ENCODE assay signal across 14 cellular contexts in the genomic region with DNA sequence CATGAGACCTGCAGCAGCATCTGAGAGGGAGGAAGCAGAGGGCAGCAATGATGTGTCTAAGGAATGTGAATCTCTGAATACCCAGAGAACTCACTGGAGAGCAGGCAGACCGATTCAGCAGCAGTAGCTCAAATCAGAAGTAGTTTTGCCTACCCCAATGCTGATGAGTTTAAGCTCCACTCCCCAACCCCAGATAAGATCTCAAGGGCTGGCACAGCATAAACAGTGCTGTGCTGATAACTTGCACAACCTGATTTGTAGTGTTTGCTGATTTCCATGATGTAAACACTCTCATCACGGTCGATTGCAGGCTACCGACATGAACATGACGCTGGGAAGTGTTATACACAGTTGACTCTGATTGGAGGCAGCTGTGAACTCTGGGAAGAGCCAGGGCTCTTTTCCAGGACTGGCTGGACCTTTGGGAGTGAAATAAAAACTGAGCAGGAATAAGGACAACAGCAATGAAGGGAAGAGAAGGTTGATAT. TPM values are rescaled to one million over a fixed set of nuclear protein-coding genes. Genes with fewer than 3 reads are reported as not detected.
DNase-seq lines count a peak whose midpoint lies in the region; ATAC-seq, FAIRE-seq and TF ChIP-seq lines count a peak whose summit lies in the region.
"Had no signal": no experiment of that assay in that cellular context is flagged by ENCODE, and none has a peak within 500 bp of the region (broad histone marks: within the 10 kb centered on the region; RNA-seq: fewer than 3 reads in every experiment).

No MANE protein-coding gene starts in this region.

- DNase-seq in EH (ENCODE audit: low read depth), result peak; percentile 39
- DNase-seq in NCI-H748 treated with DMSO at 0.1 percent for 48 hours (lab: John Stamatoyannopoulos, UW), result peak; percentile 23
- DNase-seq in heart left ventricle, result peak in 1 of 5 donors; percentile 40
- DNase-seq in sigmoid colon, result peak; percentile 78
- DNase-seq in activated naive CD4-positive, alpha-beta T cell treated with Interleukin-2 at 50 U/mL for 16 hours, result no peak
- DNase-seq in GM19239 (ENCODE audit: insufficient read length, low spot score), result no peak
- DNase-seq in iPS-NIHi11 (ENCODE audit: low spot score), result no peak
- no peak for DNase-seq in NCI-H2171 treated with DMSO at 0.1 percent for 48 hours (lab: John Stamatoyannopoulos, UW)
- DNase-seq: activated CD8-positive, alpha-beta T cell treated with anti-CD3 and anti-CD28 coated beads for 36 hours; dermis blood vessel endothelial cell; NCI-H2081 treated with DMSO at 0.1 percent for 48 hours; occipital lobe had no signal

- intact Hi-C loops in heart left ventricle (cut with DNase I) (no loop called here), sigmoid colon (cut with DNase I) (no loop called here)

- WGBS in heart left ventricle, 4 donors, result 1 to 15% (median 5%) methylated on average over 5 of the region's 5 CpGs
- WGBS in sigmoid colon, 2 donors, result 9 to 46% methylated on average over 5 of the region's 5 CpGs

- no peak for FAIRE-seq in GM19239 (lab: Jason Lieb, UNC)
- FAIRE-seq: GM12891 had no signal

- peak overlapping the region in 5 of 12 donors; percentile 8 to 48 (median 34) for H3K4me3 ChIP-seq in heart left ventricle
- H3K4me3 ChIP-seq in sigmoid colon, result peak overlapping the region in 1 of 4 donors; percentile 10
- H3K4me3 ChIP-seq: thoracic aorta had no signal

- ATAC-seq in heart left ventricle, result peak; percentile 37 to 74 (median 64)
- ATAC-seq: activated CD8-positive, alpha-beta T cell treated with anti-CD3 and anti-CD28 coated beads for 36 hours had no signal

- no peak for TF ChIP-seq EP300 in sigmoid colon (IDR thresholded peaks at IDR 0.05)

- H3K4me1 ChIP-seq in heart left ventricle (peaks cover 0 to 10% (median 0%) of the 10 kb centered on the region in 12 donors), sigmoid colon (peaks cover 0 to 26% (median 17%) of the 10 kb centered on the region in 4 donors)

- TF ChIP-seq POLR2A in heart left ventricle (IDR thresholded peaks at IDR 0.05), result no peak
- no peak for TF ChIP-seq POLR2A in sigmoid colon (IDR thresholded peaks at IDR 0.05)

- no peak for TF ChIP-seq CTCF in heart left ventricle (IDR thresholded peaks at IDR 0.05)
- TF ChIP-seq CTCF in sigmoid colon (IDR thresholded peaks at IDR 0.05), result no peak

- H3K36me3 ChIP-seq in heart left ventricle (no peaks in the 10 kb centered on the region), sigmoid colon (no peaks in the 10 kb centered on the region)
- H3K36me3 ChIP-seq: thoracic aorta had no signal

- H3K27ac ChIP-seq in heart left ventricle, result peak overlapping the region in 2 of 12 donors; percentile 23 to 53
- H3K27ac ChIP-seq in sigmoid colon, result peak overlapping the region; percentile 8 to 46 (median 30)
- H3K27ac ChIP-seq: thoracic aorta had no signal

- H3K27me3 ChIP-seq in heart left ventricle (no peaks in the 10 kb centered on the region), sigmoid colon (no peaks in the 10 kb centered on the region)

- H3K9me3 ChIP-seq in heart left ventricle (no peaks in the 10 kb centered on the region), sigmoid colon (no peaks in the 10 kb centered on the region)
- H3K9me3 ChIP-seq: thoracic aorta had no signal

RNA-seq across cellular contexts. Expression of gene HMGCS2, which starts 11.2 kb away (rescaled TPM):
- 100 to 1,000 TPM in 2 of 9 donors, 10 to 100 TPM in 3, 1 to 10 TPM in 3, under 1 TPM in 1; 0.42 to 504 (median 15.5) TPM for total RNA-seq in heart left ventricle
- 10 to 100 TPM in 1 of 2 donors, under 1 TPM in 1; 0.97 to 46.9 TPM for polyA plus RNA-seq in heart left ventricle
- 1 to 10 TPM in 1 of 4 donors, not detected in 3; 2.8 TPM for total RNA-seq in sigmoid colon
- 100 to 1,000 TPM in 2 of 3 donors, 10 to 100 TPM in 1; 53.9 to 607 (median 276) TPM for polyA plus RNA-seq in sigmoid colon
- total RNA-seq: activated CD8-positive, alpha-beta T cell treated with anti-CD3 and anti-CD28 coated beads for 36 hours; dermis blood vessel endothelial cell; occipital lobe had no signal

RNA-seq across cellular contexts. Expression of gene REG4, which starts 31.3 kb away (rescaled TPM):
- not detected for total RNA-seq in heart left ventricle
- polyA plus RNA-seq in heart left ventricle, result under 1 TPM in 1 of 2 donors, not detected in 1; 0.07 TPM
- total RNA-seq in sigmoid colon, result not detected
- polyA plus RNA-seq in sigmoid colon, result 10 to 100 TPM; 10.4 to 80.8 (median 13.2) TPM
- total RNA-seq: dermis blood vessel endothelial cell, occipital lobe had no signal

Comparison
In these comparisons a context has a peak if more than half of its experiments do, and no peak if none do; other contexts are left out.
1. DNase-seq: peak in EH (single experiment), NCI-H748 treated with DMSO at 0.1 percent for 48 hours (single experiment) and sigmoid colon (single experiment); none in activated naive CD4-positive, alpha-beta T cell treated with Interleukin-2 at 50 U/mL for 16 hours (single experiment), GM19239 (single experiment), iPS-NIHi11 (single experiment) and NCI-H2171 treated with DMSO at 0.1 percent for 48 hours (single experiment).